8 cellular contexts compared by ENCODE assay signal in genomic region chr12:14770495-14771313, GRCh38. TPM values are rescaled to one million over a fixed set of nuclear protein-coding genes. Genes with fewer than 3 reads are reported as not detected.
DNase-seq lines count a peak whose midpoint lies in the region; ATAC-seq and TF ChIP-seq lines count a peak whose summit lies in the region.

No MANE protein-coding gene starts in this region.

- H3K36me3 ChIP-seq in left lung, result no peaks in the 10 kb centered on the region

- DNase-seq in AG10803 (ENCODE audit: low read depth), result peak; percentile 90
- peak; percentile 71 for DNase-seq in NCI-H524 treated with DMSO at 0.1 percent for 48 hours (lab: John Stamatoyannopoulos, UW)
- DNase-seq in activated CD4-positive, alpha-beta T cell treated with anti-CD3 and anti-CD28 coated beads, Interleukin-2, amount 10 ng/mL, durations not matched to agents 7 days and 5 days, result peak; percentile 97
- peak; percentile 95 for DNase-seq in dermis blood vessel endothelial cell
- DNase-seq in left lung, result peak; percentile 87 to 94
- DNase-seq in stimulated activated CD4-positive, alpha-beta T cell treated with anti-CD3 and anti-CD28 coated beads, Interleukin-2, amount 100 ng/mL, for 4 hours (ENCODE audit: low read depth), result peak; percentile 90

- H3K4me1 ChIP-seq in left lung, result peaks cover 0 to 16% of the 10 kb centered on the region in 2 donors

- CTCF ChIA-PET in activated CD4-positive, alpha-beta T cell treated with anti-CD3 and anti-CD28 coated beads, Interleukin-2, amount 10 ng/mL, durations not matched to agents 7 days and 5 days (lab: Charles Lee), result interaction anchor here (0.5 to 3.3 kb wide), 12 partner anchors 9 to 518 kb away, joined by 3 to 15 read pairs (median 4); partner anchors contain the start of genes C12orf60 and WBP11

- H3K27ac Mint-ChIP-seq in activated CD4-positive, alpha-beta T cell treated with anti-CD3 and anti-CD28 coated beads, Interleukin-2, amount 10 ng/mL, durations not matched to agents 7 days and 5 days, result peak overlapping the region; percentile 99

- ATAC-seq in HG03439 (IDR thresholded peaks at IDR 0.05; ENCODE audit: unreplicated experiment) (peak; percentile 30), left lung (peak; percentile 69)

- peaks cover 60% of the 10 kb centered on the region for H3K36me3 Mint-ChIP-seq in activated CD4-positive, alpha-beta T cell treated with anti-CD3 and anti-CD28 coated beads, Interleukin-2, amount 10 ng/mL, durations not matched to agents 7 days and 5 days (ENCODE audit: low read depth)

- peak overlapping the region; percentile 96 for H3K4me3 Mint-ChIP-seq in activated CD4-positive, alpha-beta T cell treated with anti-CD3 and anti-CD28 coated beads, Interleukin-2, amount 10 ng/mL, durations not matched to agents 7 days and 5 days

- H3K27me3 Mint-ChIP-seq in activated CD4-positive, alpha-beta T cell treated with anti-CD3 and anti-CD28 coated beads, Interleukin-2, amount 10 ng/mL, durations not matched to agents 7 days and 5 days, result no peaks in the 10 kb centered on the region

- peaks cover 0 to 19% of the 10 kb centered on the region in 2 donors for H3K27me3 ChIP-seq in left lung

- H3K9me3 ChIP-seq in left lung, result no peaks in the 10 kb centered on the region

- peaks cover 51% of the 10 kb centered on the region for H3K4me1 Mint-ChIP-seq in activated CD4-positive, alpha-beta T cell treated with anti-CD3 and anti-CD28 coated beads, Interleukin-2, amount 10 ng/mL, durations not matched to agents 7 days and 5 days

- H3K9me3 Mint-ChIP-seq in activated CD4-positive, alpha-beta T cell treated with anti-CD3 and anti-CD28 coated beads, Interleukin-2, amount 10 ng/mL, durations not matched to agents 7 days and 5 days, result peaks cover 12% of the 10 kb centered on the region

- POLR2A ChIA-PET in activated CD4-positive, alpha-beta T cell treated with anti-CD3 and anti-CD28 coated beads, Interleukin-2, amount 10 ng/mL, durations not matched to agents 7 days and 5 days (lab: Charles Lee), result interaction anchor here (0.6 to 2.5 kb wide), 12 partner anchors 32 to 405 kb away, joined by 3 to 18 read pairs (median 3); partner anchors contain the start of genes ARHGDIB, ATF7IP, C12orf60 and WBP11

- intact Hi-C loops in left lung (cut with DNase I), result no loop called here

- peak overlapping the region; percentile 95 for H3K27ac ChIP-seq in left lung

- H3K4me3 ChIP-seq in AG10803 (ENCODE audit: low read length) (peak overlapping the region; percentile 98), left lung (peak overlapping the region; percentile 66 to 79)

- TF ChIP-seq CTCF in AG10803 (conservative IDR thresholded peaks at IDR 0.05; ENCODE audit: low read length) (no peak), left lung (IDR thresholded peaks at IDR 0.05) (no peak)

- peak; percentile 100 for TF ChIP-seq POLR2A in GM19099 (IDR thresholded peaks at IDR 0.05; ENCODE audit: extremely low read depth, insufficient read length, low read depth)

RNA-seq across cellular contexts. Expression of gene WBP11, which starts 32.6 kb away (rescaled TPM):
- total RNA-seq in activated CD4-positive, alpha-beta T cell treated with anti-CD3 and anti-CD28 coated beads, Interleukin-2, amount 10 ng/mL, durations not matched to agents 7 days and 5 days, result 10 to 100 TPM; 83.9 to 95.7 TPM
- total RNA-seq in dermis blood vessel endothelial cell (9.5 and 17.4 TPM in 2 replicates), left lung (10 to 100 TPM; 38.6 to 53.5 TPM)

RNA-seq across cellular contexts. Expression of gene C12orf60, which starts 32.8 kb away (rescaled TPM):
- total RNA-seq in activated CD4-positive, alpha-beta T cell treated with anti-CD3 and anti-CD28 coated beads, Interleukin-2, amount 10 ng/mL, durations not matched to agents 7 days and 5 days, result 1 to 10 TPM in 1 of 2 experiments, under 1 TPM in 1; 1.00 to 1.3 TPM
- total RNA-seq in dermis blood vessel endothelial cell (1.7 and 2.0 TPM in 2 replicates), left lung (1 to 10 TPM in 1 of 2 donors, under 1 TPM in 1; 0.81 to 1.2 TPM)

RNA-seq across cellular contexts. Expression of gene SMCO3, which starts 43.3 kb away (rescaled TPM):
- total RNA-seq in activated CD4-positive, alpha-beta T cell treated with anti-CD3 and anti-CD28 coated beads, Interleukin-2, amount 10 ng/mL, durations not matched to agents 7 days and 5 days, result not detected
- total RNA-seq in dermis blood vessel endothelial cell (1.2 and 1.6 TPM in 2 replicates), left lung (1 to 10 TPM in 1 of 2 donors, under 1 TPM in 1; 0.97 to 1.1 TPM)

Comparison
In these comparisons a context has a peak if more than half of its experiments do, and no peak if none do; other contexts are left out.
1. Peak in every context shown above with its lines: DNase-seq, ATAC-seq, H3K4me3 ChIP-seq and H3K27ac ChIP-seq.